Comparison of ENCODE assay signal across 16 cellular contexts in genomic region chr11:66221012-66221411, GRCh38. TPM values are rescaled to one million over a fixed set of nuclear protein-coding genes. Genes with fewer than 3 reads are reported as not detected.
DNase-seq lines count a peak whose midpoint lies in the region; ATAC-seq, FAIRE-seq and TF ChIP-seq lines count a peak whose summit lies in the region.
"Had no signal": no experiment of that assay in that cellular context is flagged by ENCODE, and none has a peak within 500 bp of the region (broad histone marks: within the 10 kb centered on the region; RNA-seq: fewer than 3 reads in every experiment).

No MANE protein-coding gene starts in this region.

- no peak for FAIRE-seq in urothelium cell line (lab: Jason Lieb, UNC)

- peak; percentile 52 for DNase-seq in activated effector memory CD4-positive, alpha-beta T cell treated with anti-CD3 and anti-CD28 coated beads, Interleukin-2, amount 50 U/mL, for 16 hours
- DNase-seq in activated effector memory CD4-positive, alpha-beta T cell treated with Interleukin-2 at 50 U/mL for 16 hours = no peak
- DNase-seq in chondrocyte (ENCODE audit: low spot score) (peak; percentile 58), SKM-1 treated with dmso at 0.1 percent for 144 hours (lab: John Stamatoyannopoulos, UW; ENCODE audit: unreplicated experiment) (no peak), urothelium cell line (ENCODE audit: low spot score) (no peak)
- DNase-seq in stimulated activated effector memory CD8-positive, alpha-beta T cell treated with anti-CD3 and anti-CD28 coated beads, Interleukin-12 subunit alpha, Interleukin-12 subunit beta, amount 100 ng/mL, for 72 hours (ENCODE audit: low spot score in 2 of 2) = no peak
- DNase-seq: DND-41, left cardiac atrium, NCI-H1930, NCI-H446, nucleus accumbens, uterus had no signal

- peak overlapping the region; percentile 94 to 95 (median 94) for H3K27ac Mint-ChIP-seq in IgD-negative memory B cell
- H3K27ac Mint-ChIP-seq in chondrocyte (ENCODE audit: unreplicated experiment) = no peak overlapping the region
- H3K27ac Mint-ChIP-seq in stimulated activated effector memory CD8-positive, alpha-beta T cell treated with anti-CD3 and anti-CD28 coated beads, Interleukin-12 subunit alpha, Interleukin-12 subunit beta, amount 100 ng/mL, for 72 hours = peak overlapping the region; percentile 94
- H3K27ac Mint-ChIP-seq: GM23338 had no signal

- H3K27me3 Mint-ChIP-seq in IgD-negative memory B cell (no peaks in the 10 kb centered on the region), chondrocyte (ENCODE audit: low read depth) (no peaks in the 10 kb centered on the region)

- H3K9me3 Mint-ChIP-seq in IgD-negative memory B cell (no peaks in the 10 kb centered on the region), chondrocyte (ENCODE audit: low read depth) (no peaks in the 10 kb centered on the region)
- H3K9me3 Mint-ChIP-seq in stimulated activated effector memory CD8-positive, alpha-beta T cell treated with anti-CD3 and anti-CD28 coated beads, Interleukin-12 subunit alpha, Interleukin-12 subunit beta, amount 100 ng/mL, for 72 hours = no peaks in the 10 kb centered on the region
- H3K9me3 Mint-ChIP-seq: GM23338 had no signal

- H3K4me1 Mint-ChIP-seq in IgD-negative memory B cell (peaks cover 6 to 13% (median 11%) of the 10 kb centered on the region in 3 donors), chondrocyte (ENCODE audit: low read depth) (peaks cover 3% of the 10 kb centered on the region)
- H3K4me1 Mint-ChIP-seq in stimulated activated effector memory CD8-positive, alpha-beta T cell treated with anti-CD3 and anti-CD28 coated beads, Interleukin-12 subunit alpha, Interleukin-12 subunit beta, amount 100 ng/mL, for 72 hours = peaks cover 22% of the 10 kb centered on the region

- no peak for TF ChIP-seq CTCF in chondrocyte (IDR thresholded peaks at IDR 0.05)

- H3K4me3 Mint-ChIP-seq in IgD-negative memory B cell (no peak overlapping the region), chondrocyte (ENCODE audit: unreplicated experiment) (no peak overlapping the region)
- H3K4me3 Mint-ChIP-seq in stimulated activated effector memory CD8-positive, alpha-beta T cell treated with anti-CD3 and anti-CD28 coated beads, Interleukin-12 subunit alpha, Interleukin-12 subunit beta, amount 100 ng/mL, for 72 hours = no peak overlapping the region

- H3K36me3 Mint-ChIP-seq in IgD-negative memory B cell = peaks cover 4% of the 10 kb centered on the region
- peaks cover 28% of the 10 kb centered on the region for H3K36me3 Mint-ChIP-seq in chondrocyte (ENCODE audit: low read depth)
- peaks cover 90% of the 10 kb centered on the region for H3K36me3 Mint-ChIP-seq in stimulated activated effector memory CD8-positive, alpha-beta T cell treated with anti-CD3 and anti-CD28 coated beads, Interleukin-12 subunit alpha, Interleukin-12 subunit beta, amount 100 ng/mL, for 72 hours

- ATAC-seq in stimulated activated effector memory CD8-positive, alpha-beta T cell treated with anti-CD3 and anti-CD28 coated beads, Interleukin-12 subunit alpha, Interleukin-12 subunit beta, amount 100 ng/mL, for 72 hours = no peak
- ATAC-seq in HG02973 (IDR thresholded peaks at IDR 0.05; ENCODE audit: unreplicated experiment) = no peak
- ATAC-seq: GM23338, left cardiac atrium, right cardiac atrium had no signal

RNA-seq across cellular contexts. Expression of gene KLC2, which starts 36.5 kb away (rescaled TPM):
- 13.6 TPM for polyA plus RNA-seq in IgD-negative memory B cell
- 44.3 to 50.8 TPM (median 47.8 TPM) in 3 replicates for total RNA-seq in chondrocyte

RNA-seq across cellular contexts. Expression of gene RAB1B, which starts 47.4 kb away (rescaled TPM):
- 14.8 TPM for polyA plus RNA-seq in IgD-negative memory B cell
- total RNA-seq in chondrocyte = 124 to 125 TPM (median 124 TPM) in 3 replicates

RNA-seq across cellular contexts. Expression of gene CNIH2, which starts 57.0 kb away (rescaled TPM):
- not detected for polyA plus RNA-seq in IgD-negative memory B cell
- 2.5 to 2.8 TPM (median 2.8 TPM) in 3 replicates for total RNA-seq in chondrocyte
- total RNA-seq: left cardiac atrium had no signal

Comparison
In these comparisons a context has a peak if more than half of its experiments do, and no peak if none do; other contexts are left out.
1. DNase-seq: peak in activated effector memory CD4-positive, alpha-beta T cell treated with anti-CD3 and anti-CD28 coated beads, Interleukin-2, amount 50 U/mL, for 16 hours (single experiment) and chondrocyte (single experiment); none in activated effector memory CD4-positive, alpha-beta T cell treated with Interleukin-2 at 50 U/mL for 16 hours (single experiment), stimulated activated effector memory CD8-positive, alpha-beta T cell treated with anti-CD3 and anti-CD28 coated beads, Interleukin-12 subunit alpha, Interleukin-12 subunit beta, amount 100 ng/mL, for 72 hours (0 of 2), SKM-1 treated with dmso at 0.1 percent for 144 hours (single experiment) and urothelium cell line (single experiment).